In genomic region chr2:85886585-85886984, GRCh38 we compare ENCODE assay signal across 8 cellular contexts. TPM values are rescaled to one million over a fixed set of nuclear protein-coding genes. Genes with fewer than 3 reads are reported as not detected.
DNase-seq lines count a peak whose midpoint lies in the region; ATAC-seq and TF ChIP-seq lines count a peak whose summit lies in the region.

No MANE protein-coding gene starts in this region.

- peak overlapping the region; percentile 69 to 84 for H3K27ac Mint-ChIP-seq in natural killer cell

- H3K4me1 ChIP-seq in stomach smooth muscle (ENCODE audit: control insufficient read depth, insufficient read depth, low read length): peaks cover 34% of the 10 kb centered on the region

- H3K36me3 ChIP-seq in stomach smooth muscle (ENCODE audit: control insufficient read depth in 2 of 2, insufficient read depth in 2 of 2, low read length in 2 of 2): no peaks in the 10 kb centered on the region

- H3K4me3 ChIP-seq in dorsolateral prefrontal cortex: peak overlapping the region; percentile 52 to 99 (median 88)
- peak overlapping the region; percentile 6 to 93 for H3K4me3 ChIP-seq in stomach smooth muscle (ENCODE audit: low read length in 2 of 2)

- peak overlapping the region in 1 of 2 donors; percentile 13 for H3K9ac ChIP-seq in stomach smooth muscle (ENCODE audit: low read length in 2 of 2)

- H3K36me3 Mint-ChIP-seq in natural killer cell: peaks cover under 1% of the 10 kb centered on the region

- no peaks in the 10 kb centered on the region for H3K27me3 ChIP-seq in dorsolateral prefrontal cortex
- no peaks in the 10 kb centered on the region for H3K27me3 ChIP-seq in stomach smooth muscle (ENCODE audit: control insufficient read depth in 1 of 2, insufficient read depth in 2 of 2, low read length in 2 of 2)

- H3K4me1 Mint-ChIP-seq in natural killer cell: peaks cover 67 to 68% of the 10 kb centered on the region in 2 donors

- H3K4me3 Mint-ChIP-seq in natural killer cell: peak overlapping the region; percentile 78

- no peaks in the 10 kb centered on the region for H3K9me3 Mint-ChIP-seq in natural killer cell

- TF ChIP-seq CTCF in dorsolateral prefrontal cortex (IDR thresholded peaks at IDR 0.05 in 54 of 56, conservative IDR thresholded peaks at IDR 0.05 in 2 of 56; ENCODE audit: low read depth in 1 of 56, partially characterized antibody in 56 of 56) (no peak), natural killer cell (IDR thresholded peaks at IDR 0.05) (no peak)

- H3K27me3 Mint-ChIP-seq in natural killer cell (ENCODE audit: low read depth in 2 of 2): no peaks in the 10 kb centered on the region

- H3K27ac ChIP-seq in dorsolateral prefrontal cortex: peak overlapping the region in 58 of 59 donors; percentile 27 to 100 (median 99)
- H3K27ac ChIP-seq in stomach smooth muscle (ENCODE audit: low read length): peak overlapping the region; percentile 69

- DNase-seq in HT1080 (ENCODE audit: low read depth) (peak; percentile 85), dorsolateral prefrontal cortex (peak in 8 of 10 donors; percentile 29 to 87 (median 78)), natural killer cell (peak; percentile 34), NCI-H1417 treated with DMSO at 0.1 percent for 48 hours (lab: John Stamatoyannopoulos, UW) (no peak)
- peak; percentile 59 to 68 for DNase-seq in activated CD4-positive, alpha-beta T cell treated with anti-CD3 and anti-CD28 coated beads, Interleukin-2, amount 50 U/mL, for 4 hours

- intact Hi-C loops in dorsolateral prefrontal cortex (cut with DNase I) (loop anchor here (2.0 to 10.0 kb wide), 7 partner anchors 36 to 142 kb away; partner anchors contain the start of gene ATOH8 (in 1 of the 2)), natural killer cell (cut with micrococcal nuclease) (loop anchor here (2.0 to 10.0 kb wide), 3 partner anchors 194 to 308 kb away; partner anchors contain the start of genes GNLY, IMMT, MRPL35 and POLR1A)

- H3K9me3 ChIP-seq in stomach smooth muscle (ENCODE audit: control insufficient read depth in 2 of 2, low read length in 2 of 2): no peaks in the 10 kb centered on the region

- ATAC-seq in natural killer cell (peak in 1 of 3 donors; percentile 33), GM21529 (IDR thresholded peaks at IDR 0.05; ENCODE audit: unreplicated experiment) (no peak), HG03139 (IDR thresholded peaks at IDR 0.05; ENCODE audit: unreplicated experiment) (no peak)

RNA-seq across cellular contexts. Expression of gene ST3GAL5, which starts 2.2 kb away (rescaled TPM):
- total RNA-seq in HT1080 (2014; rRNA removed; shearing (Covaris generic)): 1.2 TPM in 2 replicates
- polyA plus RNA-seq in HT1080 (2015; cell fraction: cytosol; rRNA removed): 2.0 and 2.9 TPM in 2 replicates
- 2.4 and 2.5 TPM in 2 replicates for polyA plus RNA-seq in HT1080 (2015; cell fraction: nucleus; rRNA removed)
- total RNA-seq in dorsolateral prefrontal cortex (100 to 1,000 TPM in 11 of 120 experiments, 10 to 100 TPM in 109; 56.0 to 109 (median 86.7) TPM), natural killer cell (10 to 100 TPM; 54.6 to 72.4 (median 66.1) TPM)

Comparison
In these comparisons a context has a peak if more than half of its experiments do, and no peak if none do; other contexts are left out.
1. RNA of gene ST3GAL5, which starts 2.2 kb away (total RNA-seq): 56.0 to 109 TPM in dorsolateral prefrontal cortex and 54.6 to 72.4 TPM in natural killer cell; 1.2 TPM in HT1080; every median in the first group is over 10 times any median in the second.